In genomic region chr1:176206961-176207902, GRCh38 we compare ENCODE assay signal across 8 cellular contexts. TPM values are rescaled to one million over a fixed set of nuclear protein-coding genes. Genes with fewer than 3 reads are reported as not detected.
A peak's percentile ranks its signal among the peaks of the same experiment; 100 is the strongest.
DNase-seq lines count a peak whose midpoint lies in the region; ATAC-seq, FAIRE-seq and TF ChIP-seq lines count a peak whose summit lies in the region.

COP1 (minus strand) TSS chr1:176207286; CDS start chr1:176206978, 308 bp downstream.

- H3K4me1 ChIP-seq in HUES64 (ENCODE audit: insufficient read depth, low read length): peaks cover 10% of the 10 kb centered on the region
- peaks cover 40% of the 10 kb centered on the region for H3K4me1 ChIP-seq in OCI-LY1 (ENCODE audit: insufficient read depth, low read length, severe bottlenecking)

- H3K9ac ChIP-seq in HUES64 (ENCODE audit: low read depth, low read length) (peak within 1 kb of the TSS; percentile 62), OCI-LY1 (ENCODE audit: low read length) (peak within 1 kb of the TSS; percentile 91)

- no peaks in the 10 kb centered on the region for H4K20me1 ChIP-seq in OCI-LY1 (ENCODE audit: insufficient read depth, low read length)

- H3K36me3 ChIP-seq in HUES64 (ENCODE audit: insufficient read depth, low read length): no peaks in the 10 kb centered on the region
- H3K36me3 ChIP-seq in OCI-LY1 (ENCODE audit: insufficient read depth, low read length): no peaks in the 10 kb centered on the region

- H3K27me3 ChIP-seq in HUES64 (ENCODE audit: insufficient read depth, low read length): no peaks in the 10 kb centered on the region
- H3K27me3 ChIP-seq in OCI-LY1 (ENCODE audit: insufficient read depth, low read length): no peaks in the 10 kb centered on the region

- H3K4me3 ChIP-seq in HUES64 (ENCODE audit: low read length) (peak within 1 kb of the TSS; percentile 75), OCI-LY1 (ENCODE audit: low read depth, low read length, poor library complexity, severe bottlenecking) (peak within 1 kb of the TSS; percentile 95)

- H3K27ac Mint-ChIP-seq in endothelial cell (ENCODE audit: unreplicated experiment): peak within 1 kb of the TSS; percentile 98

- H3K4me2 ChIP-seq in OCI-LY1 (ENCODE audit: low read length): peak within 1 kb of the TSS; percentile 90

- peak within 1 kb of the TSS; percentile 99 for H3K4me3 Mint-ChIP-seq in endothelial cell (ENCODE audit: unreplicated experiment)

- under 1% methylated on average over 88 of the region's 92 CpGs for WGBS in HUES64

- peaks cover 4% of the 10 kb centered on the region for H3K36me3 Mint-ChIP-seq in endothelial cell (ENCODE audit: low read depth, unreplicated experiment)

- H3F3A ChIP-seq in OCI-LY1 (ENCODE audit: insufficient read depth, low read length): no peaks in the 10 kb centered on the region

- FAIRE-seq in D721Med (lab: Jason Lieb, UNC): peak; percentile 82

- H3K9me3 ChIP-seq in HUES64 (ENCODE audit: insufficient read depth, low read depth, low read length) (no peaks in the 10 kb centered on the region), OCI-LY1 (ENCODE audit: low read length) (no peaks in the 10 kb centered on the region)

- H2AFZ ChIP-seq in OCI-LY1 (ENCODE audit: low read length): 0 out of 2 replicates have a peak within 1 kb of the TSS, but pooled peaks have one; percentile 6

- peak within 1 kb of the TSS; percentile 87 for H3K27ac ChIP-seq in HUES64 (ENCODE audit: low read depth, low read length)
- peak within 1 kb of the TSS; percentile 81 for H3K27ac ChIP-seq in OCI-LY1 (ENCODE audit: low read depth, low read length, poor library complexity, severe bottlenecking)

- DNase-seq in D721Med (ENCODE audit: insufficient read length, low spot score): peak; percentile 93
- peak; percentile 95 for DNase-seq in activated CD8-positive, alpha-beta memory T cell treated with anti-CD3 and anti-CD28 coated beads, Interleukin-2, amount 50 U/mL, for 4 hours
- peak; percentile 93 for DNase-seq in endothelial cell (ENCODE audit: low spot score)
- DNase-seq in midbrain (lab: John Stamatoyannopoulos, UW): peak; percentile 97
- peak; percentile 95 to 96 for DNase-seq in stimulated activated CD8-positive, alpha-beta memory T cell treated with anti-CD3 and anti-CD28 coated beads, Interleukin-2, amount 100 ng/mL, for 1 hour (ENCODE audit: low read depth in 2 of 2)

- peaks cover 41% of the 10 kb centered on the region for H3K79me2 ChIP-seq in OCI-LY1 (ENCODE audit: insufficient read depth, low read length)

- TF ChIP-seq CTCF in D721Med (IDR thresholded peaks at IDR 0.05; ENCODE audit: insufficient read depth, missing control alignments): no peak
- TF ChIP-seq CTCF in OCI-LY1 (IDR thresholded peaks at IDR 0.05; ENCODE audit: low read length): no peak
- no peak for TF ChIP-seq CTCF in endothelial cell (IDR thresholded peaks at IDR 0.05; ENCODE audit: unreplicated experiment)

- no peaks in the 10 kb centered on the region for H3K9me3 Mint-ChIP-seq in endothelial cell (ENCODE audit: unreplicated experiment)

- peaks cover 14% of the 10 kb centered on the region for H3K27me3 Mint-ChIP-seq in endothelial cell (ENCODE audit: unreplicated experiment)

- peak; percentile 84 for ATAC-seq in GM21447 (IDR thresholded peaks at IDR 0.05; ENCODE audit: unreplicated experiment)

- peaks cover 21% of the 10 kb centered on the region for H3K4me1 Mint-ChIP-seq in endothelial cell (ENCODE audit: unreplicated experiment)

- no peaks in the 10 kb centered on the region for H3K9me2 ChIP-seq in OCI-LY1 (ENCODE audit: low read depth, low read length)

RNA-seq across cellular contexts. Expression of gene COP1, which starts in this region (rescaled TPM):
- polyA plus RNA-seq in HUES64 (2013, experiment 1 of 2): 40.8 TPM
- 41.1 TPM for polyA plus RNA-seq in HUES64 (2013, experiment 2 of 2)
- total RNA-seq in endothelial cell (ENCODE audit: unreplicated experiment): 64.9 TPM

Comparison
In these comparisons a context has a peak if more than half of its experiments do, and no peak if none do; other contexts are left out.
1. Peak in every context shown above with its lines: DNase-seq, ATAC-seq, H3K4me3 ChIP-seq and H3K27ac ChIP-seq.